In genomic region chr15:81002004-81002253, GRCh38 we compare ENCODE assay signal across 8 cellular contexts. TPM values are rescaled to one million over a fixed set of nuclear protein-coding genes. Genes with fewer than 3 reads are reported as not detected.
DNase-seq lines count a peak whose midpoint lies in the region; ATAC-seq and TF ChIP-seq lines count a peak whose summit lies in the region.

No MANE protein-coding gene starts in this region.

- intact Hi-C loops in colonic mucosa (cut with DNase I) (no loop called here), uterus (cut with DNase I; ENCODE audit: low total_unique reads) (no loop called here)

- H3K36me3 ChIP-seq in colonic mucosa (no peaks in the 10 kb centered on the region), mesodermal cell (ENCODE audit: control insufficient read depth, insufficient read depth, low read length) (peaks cover 42% of the 10 kb centered on the region), uterus (no peaks in the 10 kb centered on the region)

- no peaks in the 10 kb centered on the region for H3K27me3 ChIP-seq in colonic mucosa
- H3K27me3 ChIP-seq in uterus: no peaks in the 10 kb centered on the region

- CTCF ChIA-PET in activated naive CD4-positive, alpha-beta T cell treated with anti-CD3 and anti-CD28 coated beads, Interleukin-2, amount 10 ng/mL, durations not matched to agents 7 days and 5 days (lab: Charles Lee): interaction anchor here (1.0 to 1.7 kb wide), 2 partner anchors 10 to 105 kb away, joined by 3 to 5 read pairs; no protein-coding TSS in a partner anchor

- peaks cover 40% of the 10 kb centered on the region for H3K36me3 Mint-ChIP-seq in activated naive CD4-positive, alpha-beta T cell treated with anti-CD3 and anti-CD28 coated beads, Interleukin-2, amount 10 ng/mL, durations not matched to agents 7 days and 5 days

- H3K9me3 ChIP-seq in colonic mucosa (no peaks in the 10 kb centered on the region), mesodermal cell (ENCODE audit: control insufficient read depth, low read length) (no peaks in the 10 kb centered on the region), uterus (no peaks in the 10 kb centered on the region)

- H3K4me3 ChIP-seq in colonic mucosa: peak overlapping the region; percentile 69
- peak overlapping the region; percentile 89 for H3K4me3 ChIP-seq in mesodermal cell (ENCODE audit: extremely low read depth, insufficient read depth, low read length, poor library complexity, severe bottlenecking)
- H3K4me3 ChIP-seq in uterus: peak overlapping the region; percentile 60 to 88

- no peak for ATAC-seq in GM21447 (IDR thresholded peaks at IDR 0.05; ENCODE audit: unreplicated experiment)
- ATAC-seq in HG03139 (IDR thresholded peaks at IDR 0.05; ENCODE audit: unreplicated experiment): no peak

- peaks cover 63% of the 10 kb centered on the region for H3K4me1 Mint-ChIP-seq in activated naive CD4-positive, alpha-beta T cell treated with anti-CD3 and anti-CD28 coated beads, Interleukin-2, amount 10 ng/mL, durations not matched to agents 7 days and 5 days

- H3K27ac Mint-ChIP-seq in activated naive CD4-positive, alpha-beta T cell treated with anti-CD3 and anti-CD28 coated beads, Interleukin-2, amount 10 ng/mL, durations not matched to agents 7 days and 5 days: peak overlapping the region; percentile 83

- DNase-seq in activated naive CD4-positive, alpha-beta T cell treated with anti-CD3 and anti-CD28 coated beads, Interleukin-2, amount 10 ng/mL, durations not matched to agents 7 days and 5 days: no peak
- DNase-seq in activated naive CD4-positive, alpha-beta T cell (lab: John Stamatoyannopoulos, UW): no peak
- no peak for DNase-seq in colonic mucosa
- DNase-seq in uterus: no peak
- DNase-seq in NOMO-1 (lab: John Stamatoyannopoulos, UW; ENCODE audit: unreplicated experiment in 2 of 2): no peak

- no peak for TF ChIP-seq CTCF in colonic mucosa (IDR thresholded peaks at IDR 0.05)
- TF ChIP-seq CTCF in uterus (IDR thresholded peaks at IDR 0.05): no peak

- H3K9ac ChIP-seq in colonic mucosa (ENCODE audit: low read depth in 2 of 2, low read length in 2 of 2): peak overlapping the region; percentile 64 to 99

- no peaks in the 10 kb centered on the region for H3K27me3 Mint-ChIP-seq in activated naive CD4-positive, alpha-beta T cell treated with anti-CD3 and anti-CD28 coated beads, Interleukin-2, amount 10 ng/mL, durations not matched to agents 7 days and 5 days

- H3K4me1 ChIP-seq in colonic mucosa: peaks cover 11% of the 10 kb centered on the region
- H3K4me1 ChIP-seq in mesodermal cell (ENCODE audit: control insufficient read depth, insufficient read depth, low read length, poor library complexity, severe bottlenecking): peaks cover 18% of the 10 kb centered on the region
- H3K4me1 ChIP-seq in uterus: peaks cover 3 to 15% of the 10 kb centered on the region in 2 donors

- H3K9me3 Mint-ChIP-seq in activated naive CD4-positive, alpha-beta T cell treated with anti-CD3 and anti-CD28 coated beads, Interleukin-2, amount 10 ng/mL, durations not matched to agents 7 days and 5 days: peaks cover 4% of the 10 kb centered on the region

- 0 to 6% methylated on average over 4 to 16 of the region's 32 CpGs for WGBS in mesodermal cell (ENCODE audit: insufficient coverage in 2 of 2), 2 experiments

- TF ChIP-seq POLR2A in uterus (IDR thresholded peaks at IDR 0.05): no peak

- H3K27ac ChIP-seq in colonic mucosa (peak overlapping the region; percentile 99), mesodermal cell (ENCODE audit: low read depth, low read length, severe bottlenecking) (no peak overlapping the region), uterus (peak overlapping the region; percentile 92 to 98)

- H3K4me3 Mint-ChIP-seq in activated naive CD4-positive, alpha-beta T cell treated with anti-CD3 and anti-CD28 coated beads, Interleukin-2, amount 10 ng/mL, durations not matched to agents 7 days and 5 days: peak overlapping the region; percentile 77

RNA-seq across cellular contexts. Expression of gene TLNRD1, which starts 1.2 kb away (rescaled TPM):
- total RNA-seq in colonic mucosa (10 to 100 TPM; 28.5 to 33.3 TPM), uterus (10 to 100 TPM; 10.1 to 22.4 (median 17.8) TPM)
- polyA plus RNA-seq in mesodermal cell (2013, experiment 1 of 2): 24.6 TPM
- 19.4 TPM for polyA plus RNA-seq in mesodermal cell (2013, experiment 2 of 2)

RNA-seq across cellular contexts. Expression of gene MESD, which starts 12.3 kb away (rescaled TPM):
- total RNA-seq in colonic mucosa (10 to 100 TPM; 20.4 to 26.1 TPM), uterus (10 to 100 TPM; 23.6 to 48.7 (median 27.7) TPM)
- polyA plus RNA-seq in mesodermal cell (2013, experiment 1 of 2): 25.5 TPM
- polyA plus RNA-seq in mesodermal cell (2013, experiment 2 of 2): 26.4 TPM
